Comparison of ENCODE assay signal across 8 cellular contexts in genomic region chr1:48530727-48531351, GRCh38. TPM values are rescaled to one million over a fixed set of nuclear protein-coding genes. Genes with fewer than 3 reads are reported as not detected.
DNase-seq lines count a peak whose midpoint lies in the region; ATAC-seq, FAIRE-seq and TF ChIP-seq lines count a peak whose summit lies in the region.

No MANE protein-coding gene starts in this region.

- H3K9me2 ChIP-seq in OCI-LY1 (ENCODE audit: low read depth, low read length), result no peaks in the 10 kb centered on the region

- 0 to 6% methylated on average over 1 to 2 of the region's 2 CpGs for WGBS in upper lobe of left lung, 2 donors

- no peaks in the 10 kb centered on the region for H3F3A ChIP-seq in OCI-LY1 (ENCODE audit: insufficient read depth, low read length)

- TF ChIP-seq CTCF in OCI-LY1 (IDR thresholded peaks at IDR 0.05; ENCODE audit: low read length) (peak; percentile 86), cardiac fibroblast (IDR thresholded peaks at IDR 0.05; ENCODE audit: low read depth, low read length) (peak; percentile 56), upper lobe of left lung (IDR thresholded peaks at IDR 0.05) (peak; percentile 19 to 44 (median 40))

- no peak overlapping the region for H3K9ac ChIP-seq in OCI-LY1 (ENCODE audit: low read length)

- H3K27ac Mint-ChIP-seq in memory B cell, result no peak overlapping the region

- H3K4me3 Mint-ChIP-seq in memory B cell, result no peak overlapping the region

- no peak for FAIRE-seq in HTR-8/SVneo (lab: Jason Lieb, UNC)

- TF ChIP-seq EP300 in upper lobe of left lung (IDR thresholded peaks at IDR 0.05), result no peak

- no peaks in the 10 kb centered on the region for H3K79me2 ChIP-seq in OCI-LY1 (ENCODE audit: insufficient read depth, low read length)

- H3K36me3 ChIP-seq in OCI-LY1 (ENCODE audit: insufficient read depth, low read length), result no peaks in the 10 kb centered on the region
- H3K36me3 ChIP-seq in upper lobe of left lung, result no peaks in the 10 kb centered on the region

- H3K27ac ChIP-seq in OCI-LY1 (ENCODE audit: low read depth, low read length, poor library complexity, severe bottlenecking), result no peak overlapping the region
- H3K27ac ChIP-seq in upper lobe of left lung, result no peak overlapping the region

- H4K20me1 ChIP-seq in OCI-LY1 (ENCODE audit: insufficient read depth, low read length), result no peaks in the 10 kb centered on the region

- no peaks in the 10 kb centered on the region for H3K4me1 ChIP-seq in OCI-LY1 (ENCODE audit: insufficient read depth, low read length, severe bottlenecking)
- H3K4me1 ChIP-seq in upper lobe of left lung, result peaks cover 0 to 4% (median 0%) of the 10 kb centered on the region in 4 donors

- no peaks in the 10 kb centered on the region for H3K27me3 ChIP-seq in OCI-LY1 (ENCODE audit: insufficient read depth, low read length)
- H3K27me3 ChIP-seq in upper lobe of left lung, result no peaks in the 10 kb centered on the region

- no peaks in the 10 kb centered on the region for H3K4me1 Mint-ChIP-seq in memory B cell

- H3K4me3 ChIP-seq in OCI-LY1 (ENCODE audit: low read depth, low read length, poor library complexity, severe bottlenecking) (no peak overlapping the region), cardiac fibroblast (replicated peaks in 1 of 2; ENCODE audit: low read depth in 2 of 2, low read length in 2 of 2) (no peak overlapping the region), upper lobe of left lung (no peak overlapping the region)

- DNase-seq in DMS153 (lab: John Stamatoyannopoulos, UW), result peak; percentile 92
- peak; percentile 1 for DNase-seq in HTR-8/SVneo (ENCODE audit: insufficient read length, low spot score)
- peak; percentile 29 to 39 for DNase-seq in cardiac fibroblast (ENCODE audit: low read depth in 2 of 2)
- peak; percentile 2 to 16 for DNase-seq in memory B cell (ENCODE audit: low spot score in 2 of 2)
- peak; percentile 61 to 63 for DNase-seq in upper lobe of left lung
- DNase-seq in amniotic stem cell (lab: John Stamatoyannopoulos, UW), result no peak

- H3K4me2 ChIP-seq in OCI-LY1 (ENCODE audit: low read length), result no peak overlapping the region

- ATAC-seq in GM19395 (IDR thresholded peaks at IDR 0.05; ENCODE audit: unreplicated experiment) (peak; percentile 82), memory B cell (ENCODE audit: low read depth) (no peak), upper lobe of left lung (ENCODE audit: low FRiP score in 2 of 2) (peak; percentile 38 to 40)

- TF ChIP-seq POLR2A in upper lobe of left lung (IDR thresholded peaks at IDR 0.05), result no peak

- no peaks in the 10 kb centered on the region for H3K9me3 ChIP-seq in OCI-LY1 (ENCODE audit: low read length)
- H3K9me3 ChIP-seq in upper lobe of left lung, result no peaks in the 10 kb centered on the region

- peaks cover 23% of the 10 kb centered on the region for H3K27me3 Mint-ChIP-seq in memory B cell

- no peaks in the 10 kb centered on the region for H3K36me3 Mint-ChIP-seq in memory B cell

- no peak overlapping the region for H2AFZ ChIP-seq in OCI-LY1 (ENCODE audit: low read length)

- H3K9me3 Mint-ChIP-seq in memory B cell, result no peaks in the 10 kb centered on the region

RNA-seq across cellular contexts. Expression of gene SPATA6, which starts 58.8 kb away (rescaled TPM):
- 10 to 100 TPM in 5 of 6 donors, 1 to 10 TPM in 1; 9.4 to 31.6 (median 21.0) TPM for total RNA-seq in upper lobe of left lung
